26 cellular contexts compared by ENCODE assay signal in genomic region chr7:17212188-17212587, GRCh38.
"Had no signal": no experiment of that assay in that cellular context is flagged by ENCODE, and none has a peak within 500 bp of the region (broad histone marks: within the 10 kb centered on the region; RNA-seq: fewer than 3 reads in every experiment).

No MANE protein-coding gene starts in this region.

- H3K4me3 Mint-ChIP-seq: activated CD8-positive, alpha-beta T cell treated with anti-CD3 and anti-CD28 coated beads, Interleukin-2, amount 10 ng/mL, durations not matched to agents 7 days and 5 days; activated naive CD8-positive, alpha-beta T cell treated with anti-CD3 and anti-CD28 coated beads, Interleukin-2, amount 50 U/mL, for 24 hours; activated T-cell treated with anti-CD3 and anti-CD28 coated beads, Interleukin-2, amount 50 U/mL, for 24 hours had no signal

- DNase-seq: activated CD4-positive, alpha-beta T cell treated with anti-CD3 and anti-CD28 coated beads for 4 hours; activated CD8-positive, alpha-beta memory T cell treated with anti-CD3 and anti-CD28 coated beads, Interleukin-2, amount 50 U/mL, for 48 hours; activated CD8-positive, alpha-beta T cell treated with anti-CD3 and anti-CD28 coated beads, Interleukin-2, amount 10 ng/mL, durations not matched to agents 7 days and 5 days; activated effector memory CD4-positive, alpha-beta T cell treated with anti-CD3 and anti-CD28 coated beads, Interleukin-2, amount 50 U/mL, for 16 hours; activated naive CD4-positive, alpha-beta T cell treated with Interleukin-2 at 50 U/mL for 16 hours; activated naive CD8-positive, alpha-beta T cell treated with anti-CD3 and anti-CD28 coated beads, Interleukin-2, amount 50 U/mL, for 24 hours; activated T-cell treated with anti-CD3 and anti-CD28 coated beads, Interleukin-2, amount 50 U/mL, for 24 hours; amniotic stem cell; body of pancreas; central memory CD4-positive, alpha-beta T cell; NCI-H146; NCI-H187 treated with DMSO at 0.1 percent for 48 hours; NCI-H2081 treated with DMSO at 0.1 percent for 48 hours; NCI-H2171; NCI-H2227 treated with DMSO at 0.1 percent for 48 hours; NCI-H446 treated with DMSO at 0.1 percent for 48 hours; NCI-H748 treated with DMSO at 0.1 percent for 48 hours; Peyer's patch; Right ventricle myocardium superior; SK-N-SH; T-helper 1 cell had no signal

- H3K27me3 ChIP-seq: ascending aorta, body of pancreas, Peyer's patch, SJCRH30 had no signal

- H3K9ac ChIP-seq: SK-N-SH had no signal

- H3K36me3 ChIP-seq: ascending aorta, Peyer's patch, SJCRH30 had no signal

- H3K4me1 ChIP-seq: ascending aorta, body of pancreas, Peyer's patch had no signal

- H3K4me3 ChIP-seq: ascending aorta, body of pancreas, Peyer's patch, SJCRH30 had no signal

- ATAC-seq: activated CD4-positive, CD25-positive, alpha-beta regulatory T cell treated with anti-CD3 and anti-CD28 coated beads, Interleukin-2, amount 50 U/mL, for 24 hours; activated CD8-positive, alpha-beta T cell treated with anti-CD3 and anti-CD28 coated beads, Interleukin-2, amount 10 ng/mL, durations not matched to agents 7 days and 5 days; activated naive CD4-positive, alpha-beta T cell treated with anti-CD3 and anti-CD28 coated beads, Interleukin-2, amount 50 U/mL, for 72 hours; activated naive CD8-positive, alpha-beta T cell treated with anti-CD3 and anti-CD28 coated beads, Interleukin-2, amount 50 U/mL, for 24 hours; body of pancreas had no signal

- H3K4me2 ChIP-seq: SK-N-SH had no signal

- H3K27ac Mint-ChIP-seq: activated CD8-positive, alpha-beta T cell treated with anti-CD3 and anti-CD28 coated beads, Interleukin-2, amount 10 ng/mL, durations not matched to agents 7 days and 5 days; activated naive CD4-positive, alpha-beta T cell treated with anti-CD3 and anti-CD28 coated beads, Interleukin-2, amount 50 U/mL, for 72 hours; activated naive CD8-positive, alpha-beta T cell treated with anti-CD3 and anti-CD28 coated beads, Interleukin-2, amount 50 U/mL, for 24 hours; activated T-cell treated with anti-CD3 and anti-CD28 coated beads, Interleukin-2, amount 50 U/mL, for 24 hours had no signal

- H3K27ac ChIP-seq: ascending aorta, body of pancreas, Peyer's patch, RWPE1, SJCRH30 had no signal

- H3K4me1 Mint-ChIP-seq: activated naive CD8-positive, alpha-beta T cell treated with anti-CD3 and anti-CD28 coated beads, Interleukin-2, amount 50 U/mL, for 24 hours had no signal

- H3K9me3 Mint-ChIP-seq: activated naive CD8-positive, alpha-beta T cell treated with anti-CD3 and anti-CD28 coated beads, Interleukin-2, amount 50 U/mL, for 24 hours had no signal

- H3K9me2 ChIP-seq: SK-N-SH had no signal

- H3K27me3 Mint-ChIP-seq: activated naive CD8-positive, alpha-beta T cell treated with anti-CD3 and anti-CD28 coated beads, Interleukin-2, amount 50 U/mL, for 24 hours; activated T-cell treated with anti-CD3 and anti-CD28 coated beads, Interleukin-2, amount 50 U/mL, for 24 hours had no signal

- H3K9me3 ChIP-seq: ascending aorta, body of pancreas, Peyer's patch, SK-N-SH had no signal
